Comparison of ENCODE assay signal across 22 cellular contexts in the genomic region with DNA sequence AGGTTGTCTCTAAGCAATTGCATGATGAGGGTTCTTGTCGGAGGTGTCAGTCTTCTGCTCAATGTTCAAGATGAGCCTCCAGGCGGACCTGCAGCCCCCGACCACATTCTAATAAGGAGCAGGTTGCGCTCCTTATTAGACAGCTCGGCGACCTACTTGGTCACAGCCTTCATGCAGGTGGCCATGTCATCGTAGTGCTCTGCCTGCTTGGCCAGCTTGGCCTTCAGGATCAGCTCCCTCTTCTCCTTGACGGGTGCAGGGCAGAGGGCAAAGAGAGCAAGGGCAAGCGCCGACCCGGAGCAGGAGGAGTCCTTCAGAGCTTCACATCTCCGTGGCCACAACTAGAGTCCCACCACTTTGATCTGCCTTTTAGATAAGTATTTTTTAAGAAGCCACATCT.
"Had no signal": no experiment of that assay in that cellular context is flagged by ENCODE, and none has a peak within 500 bp of the region (broad histone marks: within the 10 kb centered on the region; RNA-seq: fewer than 3 reads in every experiment).

No MANE protein-coding gene starts in this region.

- H3K27me3 ChIP-seq: pancreas, spleen, testis, tibial nerve, upper lobe of right lung, uterus had no signal

- DNase-seq: cortex of kidney; effector memory CD8-positive, alpha-beta T cell; hypothalamus; immature natural killer cell; islet precursor cell; left ventricle myocardium superior; lower lobe of right lung; natural killer cell; occipital lobe; pancreas; spleen; stimulated activated CD4-positive, alpha-beta T cell treated with anti-CD3 and anti-CD28 coated beads, Interleukin-4, amount 100 ng/mL, for 4 hours; stimulated activated naive CD8-positive, alpha-beta T cell treated with anti-CD3 and anti-CD28 coated beads, Interleukin-15, Interleukin-2, amounts not matched to agents 100 U/mL and 50 U/mL, for 24 hours; substantia nigra; testis; upper lobe of right lung; uterus had no signal

- H3K4me1 Mint-ChIP-seq: stimulated activated memory B cell treated with anti-CD40 and anti-IgM and Interleukin-4, amounts not matched to agents 10 μg/mL and 1 μg/mL and 100 μg/mL, for 72 hours had no signal

- H3K36me3 ChIP-seq: uterus had no signal

- H3K27ac Mint-ChIP-seq: stimulated activated memory B cell treated with anti-CD40 and anti-IgM and Interleukin-4, amounts not matched to agents 10 μg/mL and 1 μg/mL and 100 μg/mL, for 72 hours had no signal

- H3K4me1 ChIP-seq: lower lobe of right lung, pancreas, spleen, testis, tibial nerve, upper lobe of right lung, uterus had no signal

- FAIRE-seq: endometrium, frontal cortex had no signal

- H3K27ac ChIP-seq: lower lobe of right lung, pancreas, skin epidermis, spleen, testis, tibial nerve, upper lobe of right lung, uterus had no signal

- H3K27me3 Mint-ChIP-seq: effector memory CD8-positive, alpha-beta T cell; stimulated activated memory B cell treated with anti-CD40 and anti-IgM and Interleukin-4, amounts not matched to agents 10 μg/mL and 1 μg/mL and 100 μg/mL, for 72 hours had no signal

- H3K4me3 ChIP-seq: lower lobe of right lung, pancreas, skin epidermis, spleen, testis, tibial nerve, upper lobe of right lung, uterus had no signal

- H3K4me3 Mint-ChIP-seq: effector memory CD8-positive, alpha-beta T cell; immature natural killer cell; natural killer cell; stimulated activated memory B cell treated with anti-CD40 and anti-IgM and Interleukin-4, amounts not matched to agents 10 μg/mL and 1 μg/mL and 100 μg/mL, for 72 hours had no signal

- H3K9me3 ChIP-seq: pancreas, testis, upper lobe of right lung had no signal
